8 cellular contexts compared by ENCODE assay signal in genomic region chr22:32723632-32724031, GRCh38.
DNase-seq lines count a peak whose midpoint lies in the region; ATAC-seq and TF ChIP-seq lines count a peak whose summit lies in the region.

No MANE protein-coding gene starts in this region.

- POLR2A ChIA-PET in CD4-positive, alpha-beta memory T cell (lab: Charles Lee; ENCODE audit: partially characterized antibody), result no interaction called here
- POLR2A ChIA-PET in activated CD4-positive, alpha-beta T cell treated with anti-CD3 and anti-CD28 coated beads for 36 hours (lab: Charles Lee), result no interaction called here

- H3K27ac Mint-ChIP-seq in CD4-positive, alpha-beta memory T cell, result peak overlapping the region in 6 of 7 donors; percentile 7 to 92 (median 65)
- H3K27ac Mint-ChIP-seq in activated CD4-positive, alpha-beta T cell treated with anti-CD3 and anti-CD28 coated beads for 36 hours, result peak overlapping the region; percentile 19

- TF ChIP-seq CTCF in neutrophil (IDR thresholded peaks at IDR 0.05), result no peak
- TF ChIP-seq CTCF in tibial nerve (IDR thresholded peaks at IDR 0.05), result no peak

- H3K4me1 ChIP-seq in CD4-positive, alpha-beta memory T cell (ENCODE audit: insufficient read depth, low read length), result peaks cover 24% of the 10 kb centered on the region
- peaks cover 20 to 21% of the 10 kb centered on the region in 2 experiments for H3K4me1 ChIP-seq in neutrophil (ENCODE audit: control insufficient read depth in 1 of 2, insufficient read depth in 1 of 2, low read depth in 1 of 2, low read length in 1 of 2)
- H3K4me1 ChIP-seq in tibial nerve, result peaks cover 4 to 43% (median 10%) of the 10 kb centered on the region in 4 donors

- H3K36me3 ChIP-seq in CD4-positive, alpha-beta memory T cell (ENCODE audit: insufficient read depth, low read length), result no peaks in the 10 kb centered on the region
- H3K36me3 ChIP-seq in neutrophil (no peaks in the 10 kb centered on the region), tibial nerve (no peaks in the 10 kb centered on the region)

- WGBS in tibial nerve, 2 donors, result 31 to 38% methylated on average over 13 of the region's 13 CpGs

- peak overlapping the region in 7 of 8 donors; percentile 51 to 81 (median 69) for H3K4me3 Mint-ChIP-seq in CD4-positive, alpha-beta memory T cell
- no peak overlapping the region for H3K4me3 Mint-ChIP-seq in activated CD4-positive, alpha-beta T cell treated with anti-CD3 and anti-CD28 coated beads for 36 hours

- DNase-seq in CD4-positive, alpha-beta memory T cell, result peak in 4 of 5 donors; percentile 11 to 25 (median 16)
- peak; percentile 70 for DNase-seq in activated CD4-positive, alpha-beta T cell treated with anti-CD3 and anti-CD28 coated beads for 36 hours
- DNase-seq in epithelial cell of prostate (ENCODE audit: low read depth, low spot score), result peak; percentile 81
- peak; percentile 33 to 61 for DNase-seq in tibial nerve (ENCODE audit: low spot score in 2 of 2)
- DNase-seq in NCI-H446 (lab: John Stamatoyannopoulos, UW), result no peak

- no peak overlapping the region for H3K27ac ChIP-seq in CD4-positive, alpha-beta memory T cell (ENCODE audit: low read depth, low read length)
- peak overlapping the region; percentile 30 for H3K27ac ChIP-seq in epithelial cell of prostate
- H3K27ac ChIP-seq in neutrophil, result peak overlapping the region; percentile 44
- peak overlapping the region; percentile 21 to 80 (median 55) for H3K27ac ChIP-seq in tibial nerve

- no peaks in the 10 kb centered on the region for H3K9me3 ChIP-seq in CD4-positive, alpha-beta memory T cell (ENCODE audit: control insufficient read depth in 1 of 2, low read length in 2 of 2)
- H3K9me3 ChIP-seq in neutrophil (no peaks in the 10 kb centered on the region), tibial nerve (no peaks in the 10 kb centered on the region)

- H3K4me3 ChIP-seq in CD4-positive, alpha-beta memory T cell (ENCODE audit: low read length in 2 of 2), result no peak overlapping the region
- H3K4me3 ChIP-seq in neutrophil (ENCODE audit: low read depth in 1 of 2, low read length in 1 of 2) (peak overlapping the region; percentile 13 to 28), tibial nerve (no peak overlapping the region)

- H3K36me3 Mint-ChIP-seq in CD4-positive, alpha-beta memory T cell, result no peaks in the 10 kb centered on the region
- H3K36me3 Mint-ChIP-seq in activated CD4-positive, alpha-beta T cell treated with anti-CD3 and anti-CD28 coated beads for 36 hours (ENCODE audit: low read depth), result no peaks in the 10 kb centered on the region

- TF ChIP-seq POLR2A in tibial nerve (IDR thresholded peaks at IDR 0.05), result no peak

- peaks cover 0 to 3% (median 0%) of the 10 kb centered on the region in 8 donors for H3K9me3 Mint-ChIP-seq in CD4-positive, alpha-beta memory T cell
- H3K9me3 Mint-ChIP-seq in activated CD4-positive, alpha-beta T cell treated with anti-CD3 and anti-CD28 coated beads for 36 hours (ENCODE audit: low read depth), result no peaks in the 10 kb centered on the region

- ATAC-seq in HG03520 (IDR thresholded peaks at IDR 0.05; ENCODE audit: unreplicated experiment) (peak; percentile 73), HG02840 (IDR thresholded peaks at IDR 0.05; ENCODE audit: low FRiP score, unreplicated experiment) (no peak)
- ATAC-seq in activated CD4-positive, alpha-beta T cell treated with anti-CD3 and anti-CD28 coated beads for 36 hours, result peak; percentile 92

- peaks cover 0 to 2% of the 10 kb centered on the region in 2 donors for H3K27me3 Mint-ChIP-seq in CD4-positive, alpha-beta memory T cell
- peaks cover 8% of the 10 kb centered on the region for H3K27me3 Mint-ChIP-seq in activated CD4-positive, alpha-beta T cell treated with anti-CD3 and anti-CD28 coated beads for 36 hours

- H3K4me1 Mint-ChIP-seq in CD4-positive, alpha-beta memory T cell, result peaks cover 26 to 37% (median 33%) of the 10 kb centered on the region in 4 donors
- peaks cover 43% of the 10 kb centered on the region for H3K4me1 Mint-ChIP-seq in activated CD4-positive, alpha-beta T cell treated with anti-CD3 and anti-CD28 coated beads for 36 hours

- intact Hi-C loops in CD4-positive, alpha-beta memory T cell (cut with micrococcal nuclease), result no loop called here
- intact Hi-C loops in activated CD4-positive, alpha-beta T cell treated with anti-CD3 and anti-CD28 coated beads for 36 hours (cut with DNase I, micrococcal nuclease), result no loop called here

- CTCF ChIA-PET in CD4-positive, alpha-beta memory T cell (lab: Charles Lee; ENCODE audit: partially characterized antibody), result interaction anchor here (1.3 to 2.9 kb wide), 2 partner anchors 65 to 73 kb away, joined by 4 to 11 read pairs; no protein-coding TSS in a partner anchor
- CTCF ChIA-PET in activated CD4-positive, alpha-beta T cell treated with anti-CD3 and anti-CD28 coated beads for 36 hours (lab: Charles Lee), result interaction anchor here (0.6 to 1.6 kb wide), 2 partner anchors 54 to 194 kb away, joined by 4 read pairs; no protein-coding TSS in a partner anchor

- TF ChIP-seq EP300 in tibial nerve (IDR thresholded peaks at IDR 0.05), result peak; percentile 48 to 80

- H3K27me3 ChIP-seq in CD4-positive, alpha-beta memory T cell (ENCODE audit: insufficient read depth, low read length), result no peaks in the 10 kb centered on the region
- no peaks in the 10 kb centered on the region for H3K27me3 ChIP-seq in neutrophil
- no peaks in the 10 kb centered on the region for H3K27me3 ChIP-seq in tibial nerve

Comparison
In these comparisons a context has a peak if more than half of its experiments do, and no peak if none do; other contexts are left out.
1. DNase-seq: peak in CD4-positive, alpha-beta memory T cell (4 of 5), activated CD4-positive, alpha-beta T cell treated with anti-CD3 and anti-CD28 coated beads for 36 hours (single experiment), epithelial cell of prostate (single experiment) and tibial nerve (2 of 2); none in NCI-H446 (0 of 2).
2. H3K4me3 ChIP-seq: peak in neutrophil (2 of 2); none in CD4-positive, alpha-beta memory T cell (0 of 2) and tibial nerve (0 of 4).